ENCODE assay signal across 16 cellular contexts in the genomic region with DNA sequence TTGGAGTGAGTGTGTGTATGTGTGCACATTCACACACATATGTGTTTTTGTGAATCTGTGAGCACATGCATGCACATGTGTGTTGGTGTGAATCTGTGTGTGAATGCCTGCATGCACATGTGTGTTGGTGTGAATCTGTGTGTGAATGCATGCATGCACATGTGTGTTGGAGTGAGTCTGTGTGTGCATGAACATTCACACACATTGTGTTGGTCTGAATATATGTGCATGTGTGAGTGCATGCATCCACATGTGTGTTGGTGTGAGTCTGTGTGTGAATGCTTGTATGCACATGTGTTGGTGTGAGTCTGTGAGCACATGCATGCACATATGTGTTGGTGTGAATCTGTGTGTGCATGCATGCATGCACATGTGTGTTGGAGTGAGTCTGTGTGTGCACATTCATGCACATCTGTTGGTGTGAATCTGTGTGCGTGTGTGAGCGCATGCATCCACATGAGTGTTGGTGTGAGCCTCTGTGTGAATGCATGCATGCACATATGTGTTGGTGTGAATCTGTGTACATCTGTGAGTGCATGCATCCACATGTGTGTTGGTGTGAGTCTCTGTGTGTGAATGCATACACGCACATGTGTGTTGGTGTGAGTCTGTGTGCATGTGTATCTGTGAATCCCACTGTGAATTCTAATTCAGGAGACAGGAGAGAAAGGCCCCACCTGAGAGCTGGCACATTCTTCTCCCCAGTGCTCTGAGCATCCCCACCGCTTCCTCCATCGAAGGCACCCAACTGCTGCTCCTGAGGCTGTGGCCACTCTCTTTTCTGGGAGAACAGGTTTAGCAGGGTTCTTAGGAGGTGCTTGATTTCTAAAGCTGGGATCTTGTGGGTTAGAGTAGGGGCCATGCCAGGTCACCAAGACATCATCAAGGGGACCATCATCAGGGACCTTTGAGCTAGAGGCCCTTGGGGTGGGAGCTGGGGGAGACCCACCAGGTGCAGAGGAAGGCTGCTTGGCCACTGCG.
"Had no signal": no experiment of that assay in that cellular context is flagged by ENCODE, and none has a peak within 500 bp of the region (broad histone marks: within the 10 kb centered on the region; RNA-seq: fewer than 3 reads in every experiment).

No MANE protein-coding gene starts in this region.

- FAIRE-seq: colon, endometrium, islet of Langerhans, TTC549 had no signal

- DNase-seq: activated CD4-positive, alpha-beta T cell treated with anti-CD3 and anti-CD28 coated beads, Interleukin-2, amount 10 ng/mL, durations not matched to agents 7 days and 5 days; activated CD4-positive, CD25-positive, alpha-beta regulatory T cell; activated CD8-positive, alpha-beta memory T cell treated with anti-CD3 and anti-CD28 coated beads, Interleukin-2, amount 50 U/mL, for 48 hours; activated gamma-delta T cell; activated T-cell treated with anti-CD3 and anti-CD28 coated beads, Interleukin-2, amount 50 U/mL, for 72 hours; caudate nucleus; left ventricle myocardium inferior; mesenchymal stem cell; naive thymus-derived CD8-positive, alpha-beta T cell; stimulated activated CD4-positive, alpha-beta T cell treated with anti-CD3 and anti-CD28 coated beads, Interleukin-12 subunit alpha, Interleukin-12 subunit beta, amount 100 ng/mL, for 4 hours; stimulated activated CD4-positive, alpha-beta T cell treated with anti-CD3 and anti-CD28 coated beads, Interleukin-2, amount 100 ng/mL, for 24 hours; T-helper 2 cell had no signal

- H3K4me3 ChIP-seq: left ventricle myocardium inferior had no signal

- H3K36me3 ChIP-seq: left ventricle myocardium inferior had no signal
